In the genomic region with DNA sequence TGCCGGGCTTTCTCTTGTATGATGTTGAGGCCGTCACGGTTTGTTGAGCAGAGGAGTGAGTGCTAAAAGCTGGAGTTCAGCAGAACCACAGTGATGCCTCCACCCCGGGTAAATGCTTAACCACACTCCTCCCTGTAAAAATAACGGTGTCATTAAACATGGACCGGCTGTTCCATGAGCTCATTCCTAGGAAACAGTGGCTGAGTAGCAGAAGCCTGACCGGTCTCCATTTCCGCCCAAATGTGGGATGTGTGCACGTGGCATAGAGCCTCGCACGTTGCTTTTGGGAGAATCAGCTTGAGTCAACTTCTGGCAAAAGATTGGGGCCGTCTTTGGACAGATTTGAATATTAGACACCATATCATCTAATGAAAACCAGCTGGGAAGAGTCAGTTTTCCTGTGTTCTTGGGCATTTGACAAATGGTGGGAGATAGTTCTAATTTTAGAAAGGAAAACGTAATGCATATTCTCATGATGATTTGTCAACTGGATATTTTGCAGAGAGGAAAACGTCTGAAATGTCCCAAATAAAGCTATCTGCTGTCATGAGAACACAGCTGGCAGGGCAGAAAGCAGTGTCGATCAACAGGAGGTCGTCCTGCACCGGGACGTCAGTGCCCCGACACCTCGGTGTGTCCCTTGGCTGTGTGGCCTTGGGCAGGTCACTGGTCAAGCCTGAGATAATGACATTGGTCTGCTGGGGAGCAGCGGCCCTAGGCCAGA, we compare ENCODE assay signal across 9 cellular contexts. TPM values are rescaled to one million over a fixed set of nuclear protein-coding genes. Genes with fewer than 3 reads are reported as not detected.
DNase-seq lines count a peak whose midpoint lies in the region; ATAC-seq and TF ChIP-seq lines count a peak whose summit lies in the region.
"Had no signal": no experiment of that assay in that cellular context is flagged by ENCODE, and none has a peak within 500 bp of the region (broad histone marks: within the 10 kb centered on the region; RNA-seq: fewer than 3 reads in every experiment).

No MANE protein-coding gene starts in this region.

- H3K27ac Mint-ChIP-seq in activated naive CD4-positive, alpha-beta T cell treated with anti-CD3 and anti-CD28 coated beads, Interleukin-2, amount 10 ng/mL, durations not matched to agents 7 days and 5 days: no peak overlapping the region
- H3K27ac Mint-ChIP-seq in progenitor cell of endocrine pancreas: no peak overlapping the region
- H3K27ac Mint-ChIP-seq: activated naive CD8-positive, alpha-beta T cell had no signal

- no peak overlapping the region for H3K4me3 Mint-ChIP-seq in activated naive CD4-positive, alpha-beta T cell treated with anti-CD3 and anti-CD28 coated beads, Interleukin-2, amount 10 ng/mL, durations not matched to agents 7 days and 5 days
- no peak overlapping the region for H3K4me3 Mint-ChIP-seq in progenitor cell of endocrine pancreas (ENCODE audit: low read depth)
- H3K4me3 Mint-ChIP-seq: activated naive CD8-positive, alpha-beta T cell had no signal

- H3K4me1 Mint-ChIP-seq in activated naive CD4-positive, alpha-beta T cell treated with anti-CD3 and anti-CD28 coated beads, Interleukin-2, amount 10 ng/mL, durations not matched to agents 7 days and 5 days: peaks cover 24% of the 10 kb centered on the region
- peaks cover 28% of the 10 kb centered on the region for H3K4me1 Mint-ChIP-seq in progenitor cell of endocrine pancreas (ENCODE audit: low read depth)

- TF ChIP-seq CTCF in AG09319 (IDR thresholded peaks at IDR 0.05; ENCODE audit: low read depth, low read length): no peak
- no peak for TF ChIP-seq CTCF in progenitor cell of endocrine pancreas (IDR thresholded peaks at IDR 0.05; ENCODE audit: unreplicated experiment)

- H3K36me3 Mint-ChIP-seq in activated naive CD4-positive, alpha-beta T cell treated with anti-CD3 and anti-CD28 coated beads, Interleukin-2, amount 10 ng/mL, durations not matched to agents 7 days and 5 days: no peaks in the 10 kb centered on the region
- peaks cover 7% of the 10 kb centered on the region for H3K36me3 Mint-ChIP-seq in progenitor cell of endocrine pancreas (ENCODE audit: insufficient read depth)
- H3K36me3 Mint-ChIP-seq: activated naive CD8-positive, alpha-beta T cell had no signal

- ATAC-seq in GM21515 (IDR thresholded peaks at IDR 0.05; ENCODE audit: unreplicated experiment): peak; percentile 51

- DNase-seq in AG09319 (ENCODE audit: extremely low read depth, low read depth) (peak; percentile 96), NCI-H187 (lab: John Stamatoyannopoulos, UW) (peak; percentile 70 to 80), brain pericyte (ENCODE audit: low read depth, low spot score) (peak; percentile 60), mucosa of gallbladder (ENCODE audit: low spot score) (peak; percentile 72), cerebellar nuclear complex (lab: John Stamatoyannopoulos, UW) (no peak), progenitor cell of endocrine pancreas (ENCODE audit: low spot score, unreplicated experiment) (no peak)
- no peak for DNase-seq in activated naive CD4-positive, alpha-beta T cell treated with anti-CD3 and anti-CD28 coated beads, Interleukin-2, amount 10 ng/mL, durations not matched to agents 7 days and 5 days

- no peaks in the 10 kb centered on the region for H3K9me3 Mint-ChIP-seq in activated naive CD4-positive, alpha-beta T cell treated with anti-CD3 and anti-CD28 coated beads, Interleukin-2, amount 10 ng/mL, durations not matched to agents 7 days and 5 days
- H3K9me3 Mint-ChIP-seq in progenitor cell of endocrine pancreas (ENCODE audit: low read depth): no peaks in the 10 kb centered on the region

- CTCF ChIA-PET in activated naive CD4-positive, alpha-beta T cell treated with anti-CD3 and anti-CD28 coated beads, Interleukin-2, amount 10 ng/mL, durations not matched to agents 7 days and 5 days (lab: Charles Lee): interaction anchor here (0.7 to 9.3 kb wide), 4 partner anchors 25 to 593 kb away, joined by 3 to 181 read pairs (median 5); no protein-coding TSS in a partner anchor

- peaks cover 48% of the 10 kb centered on the region for H3K27me3 Mint-ChIP-seq in activated naive CD4-positive, alpha-beta T cell treated with anti-CD3 and anti-CD28 coated beads, Interleukin-2, amount 10 ng/mL, durations not matched to agents 7 days and 5 days
- no peaks in the 10 kb centered on the region for H3K27me3 Mint-ChIP-seq in progenitor cell of endocrine pancreas
- H3K27me3 Mint-ChIP-seq: activated naive CD8-positive, alpha-beta T cell had no signal

RNA-seq across cellular contexts. Expression of gene LRRFIP1, which starts 42.4 kb away (rescaled TPM):
- 104 TPM for total RNA-seq in mucosa of gallbladder
- total RNA-seq in progenitor cell of endocrine pancreas: 68.6 and 71.4 TPM in 2 replicates

Comparison
In these comparisons a context has a peak if more than half of its experiments do, and no peak if none do; other contexts are left out.
1. DNase-seq: peak in AG09319 (single experiment), NCI-H187 (2 of 2), brain pericyte (single experiment) and mucosa of gallbladder (single experiment); none in cerebellar nuclear complex (0 of 2), activated naive CD4-positive, alpha-beta T cell treated with anti-CD3 and anti-CD28 coated beads, Interleukin-2, amount 10 ng/mL, durations not matched to agents 7 days and 5 days (single experiment) and progenitor cell of endocrine pancreas (single experiment).